In genomic region chr4:173515458-173515857, GRCh38 we compare ENCODE assay signal across 1 cellular context.
TF ChIP-seq lines count a peak whose summit lies in the region.

No MANE protein-coding gene starts in this region.

TF ChIP-seq in H1, 55 proteins besides CTCF, POLR2A, EP300 and RAD21:
- peak; percentile 87 for TF ChIP-seq RNF2 (IDR thresholded peaks at IDR 0.05; ENCODE audit: borderline replicate concordance, low read depth, low read length, missing control alignments, poor library complexity, severe bottlenecking)
- no peak for TF ChIP-seq JUND (IDR thresholded peaks at IDR 0.05; ENCODE audit: low read length)
- TF ChIP-seq MAFK (IDR thresholded peaks at IDR 0.05; ENCODE audit: low read depth, low read length), result no peak
- TF ChIP-seq HDAC6 (IDR thresholded peaks at IDR 0.05; ENCODE audit: low read depth, low read length), result no peak
- no peak for TF ChIP-seq PHF8 (conservative IDR thresholded peaks at IDR 0.05; ENCODE audit: low read depth, low read length)
- TF ChIP-seq CTBP2 (IDR thresholded peaks at IDR 0.05; ENCODE audit: borderline replicate concordance, insufficient read depth, insufficient read length, low read length), result no peak
- no peak for TF ChIP-seq EZH2 (IDR thresholded peaks at IDR 0.05; ENCODE audit: low read depth, low read length, severe bottlenecking)
